In genomic region chr5:61941637-61942036, GRCh38 we compare ENCODE assay signal across 11 cellular contexts.
DNase-seq lines count a peak whose midpoint lies in the region; ATAC-seq and TF ChIP-seq lines count a peak whose summit lies in the region.
"Had no signal": no experiment of that assay in that cellular context is flagged by ENCODE, and none has a peak within 500 bp of the region (broad histone marks: within the 10 kb centered on the region; RNA-seq: fewer than 3 reads in every experiment).

No MANE protein-coding gene starts in this region.

- H3K4me1 Mint-ChIP-seq in osteocyte (ENCODE audit: unreplicated experiment): no peaks in the 10 kb centered on the region

- no peaks in the 10 kb centered on the region for H3K36me3 Mint-ChIP-seq in osteocyte (ENCODE audit: unreplicated experiment)

- H3K27me3 Mint-ChIP-seq in osteocyte (ENCODE audit: unreplicated experiment): no peaks in the 10 kb centered on the region

- no peak overlapping the region for H3K27ac Mint-ChIP-seq in osteocyte (ENCODE audit: unreplicated experiment)

- ATAC-seq in HG02642 (IDR thresholded peaks at IDR 0.05; ENCODE audit: poor library complexity, unreplicated experiment): no peak

- no peak overlapping the region for H3K4me3 Mint-ChIP-seq in osteocyte (ENCODE audit: unreplicated experiment)

- peak; percentile 24 for TF ChIP-seq CTCF in osteocyte (IDR thresholded peaks at IDR 0.05)

- DNase-seq in AG08396 (ENCODE audit: low spot score) (peak; percentile 16), LHCN-M2 (ENCODE audit: low read depth) (peak; percentile 26), dedifferentiated amniotic fluid mesenchymal stem cell (ENCODE audit: extremely low spot score) (peak; percentile 29), osteocyte (ENCODE audit: extremely low spot score, unreplicated experiment) (no peak), NCI-H1105 treated with DMSO at 0.1 percent for 48 hours (lab: John Stamatoyannopoulos, UW) (no peak), islet precursor cell (no peak)
- DNase-seq in stimulated activated CD4-positive, alpha-beta T cell treated with anti-CD3 and anti-CD28 coated beads, Interleukin-4, amount 100 ng/mL, for 4 hours: no peak
- DNase-seq: DMS 273 treated with DMSO at 0.1 percent for 48 hours, NCI-H1105, NCI-H187 had no signal

- no peaks in the 10 kb centered on the region for H3K9me3 Mint-ChIP-seq in osteocyte (ENCODE audit: unreplicated experiment)

Comparison
In these comparisons a context has a peak if more than half of its experiments do, and no peak if none do; other contexts are left out.
1. DNase-seq: peak in AG08396 (single experiment), LHCN-M2 (single experiment) and dedifferentiated amniotic fluid mesenchymal stem cell (single experiment); none in osteocyte (single experiment), NCI-H1105 treated with DMSO at 0.1 percent for 48 hours (single experiment), islet precursor cell (single experiment) and stimulated activated CD4-positive, alpha-beta T cell treated with anti-CD3 and anti-CD28 coated beads, Interleukin-4, amount 100 ng/mL, for 4 hours (0 of 2).